In the genomic region with DNA sequence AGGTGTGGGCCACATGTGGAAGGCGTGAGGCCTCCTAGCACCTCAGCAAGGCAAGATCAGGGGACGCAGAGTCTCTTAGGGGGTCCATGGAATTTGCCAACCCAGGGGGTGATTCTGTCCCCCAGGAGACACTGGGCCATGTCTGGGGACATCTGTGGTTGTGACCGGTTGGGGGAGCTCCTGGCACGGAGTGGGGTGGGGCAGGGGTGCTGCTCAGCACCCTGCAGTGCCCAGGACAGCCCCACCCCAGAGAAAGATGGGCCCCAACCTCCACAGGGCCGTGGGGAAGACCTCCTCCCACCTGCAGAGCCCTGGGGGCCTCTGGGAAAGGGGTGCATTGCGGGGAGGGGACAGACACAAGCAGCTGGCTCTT, we compare ENCODE assay signal across 1 cellular context.
TF ChIP-seq lines count a peak whose summit lies in the region.

No MANE protein-coding gene starts in this region.

TF ChIP-seq in WTC11, 78 proteins besides CTCF, POLR2A, EP300 and RAD21 (continued from another document):
- TF ChIP-seq, protein P1, sequence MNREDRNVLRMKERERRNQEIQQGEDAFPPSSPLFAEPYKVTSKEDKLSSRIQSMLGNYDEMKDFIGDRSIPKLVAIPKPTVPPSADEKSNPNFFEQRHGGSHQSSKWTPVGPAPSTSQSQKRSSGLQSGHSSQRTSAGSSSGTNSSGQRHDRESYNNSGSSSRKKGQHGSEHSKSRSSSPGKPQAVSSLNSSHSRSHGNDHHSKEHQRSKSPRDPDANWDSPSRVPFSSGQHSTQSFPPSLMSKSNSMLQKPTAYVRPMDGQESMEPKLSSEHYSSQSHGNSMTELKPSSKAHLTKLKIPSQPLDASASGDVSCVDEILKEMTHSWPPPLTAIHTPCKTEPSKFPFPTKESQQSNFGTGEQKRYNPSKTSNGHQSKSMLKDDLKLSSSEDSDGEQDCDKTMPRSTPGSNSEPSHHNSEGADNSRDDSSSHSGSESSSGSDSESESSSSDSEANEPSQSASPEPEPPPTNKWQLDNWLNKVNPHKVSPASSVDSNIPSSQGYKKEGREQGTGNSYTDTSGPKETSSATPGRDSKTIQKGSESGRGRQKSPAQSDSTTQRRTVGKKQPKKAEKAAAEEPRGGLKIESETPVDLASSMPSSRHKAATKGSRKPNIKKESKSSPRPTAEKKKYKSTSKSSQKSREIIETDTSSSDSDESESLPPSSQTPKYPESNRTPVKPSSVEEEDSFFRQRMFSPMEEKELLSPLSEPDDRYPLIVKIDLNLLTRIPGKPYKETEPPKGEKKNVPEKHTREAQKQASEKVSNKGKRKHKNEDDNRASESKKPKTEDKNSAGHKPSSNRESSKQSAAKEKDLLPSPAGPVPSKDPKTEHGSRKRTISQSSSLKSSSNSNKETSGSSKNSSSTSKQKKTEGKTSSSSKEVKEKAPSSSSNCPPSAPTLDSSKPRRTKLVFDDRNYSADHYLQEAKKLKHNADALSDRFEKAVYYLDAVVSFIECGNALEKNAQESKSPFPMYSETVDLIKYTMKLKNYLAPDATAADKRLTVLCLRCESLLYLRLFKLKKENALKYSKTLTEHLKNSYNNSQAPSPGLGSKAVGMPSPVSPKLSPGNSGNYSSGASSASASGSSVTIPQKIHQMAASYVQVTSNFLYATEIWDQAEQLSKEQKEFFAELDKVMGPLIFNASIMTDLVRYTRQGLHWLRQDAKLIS (CRISPR knock-in tag; IDR thresholded peaks at IDR 0.05; ENCODE audit: borderline replicate concordance) = no peak
- TF ChIP-seq, protein P2, sequence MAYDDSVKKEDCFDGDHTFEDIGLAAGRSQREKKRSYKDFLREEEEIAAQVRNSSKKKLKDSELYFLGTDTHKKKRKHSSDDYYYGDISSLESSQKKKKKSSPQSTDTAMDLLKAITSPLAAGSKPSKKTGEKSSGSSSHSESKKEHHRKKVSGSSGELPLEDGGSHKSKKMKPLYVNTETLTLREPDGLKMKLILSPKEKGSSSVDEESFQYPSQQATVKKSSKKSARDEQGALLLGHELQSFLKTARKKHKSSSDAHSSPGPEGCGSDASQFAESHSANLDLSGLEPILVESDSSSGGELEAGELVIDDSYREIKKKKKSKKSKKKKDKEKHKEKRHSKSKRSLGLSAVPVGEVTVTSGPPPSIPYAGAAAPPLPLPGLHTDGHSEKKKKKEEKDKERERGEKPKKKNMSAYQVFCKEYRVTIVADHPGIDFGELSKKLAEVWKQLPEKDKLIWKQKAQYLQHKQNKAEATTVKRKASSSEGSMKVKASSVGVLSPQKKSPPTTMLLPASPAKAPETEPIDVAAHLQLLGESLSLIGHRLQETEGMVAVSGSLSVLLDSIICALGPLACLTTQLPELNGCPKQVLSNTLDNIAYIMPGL (CRISPR knock-in tag; IDR thresholded peaks at IDR 0.05) = no peak
- TF ChIP-seq, protein P3, sequence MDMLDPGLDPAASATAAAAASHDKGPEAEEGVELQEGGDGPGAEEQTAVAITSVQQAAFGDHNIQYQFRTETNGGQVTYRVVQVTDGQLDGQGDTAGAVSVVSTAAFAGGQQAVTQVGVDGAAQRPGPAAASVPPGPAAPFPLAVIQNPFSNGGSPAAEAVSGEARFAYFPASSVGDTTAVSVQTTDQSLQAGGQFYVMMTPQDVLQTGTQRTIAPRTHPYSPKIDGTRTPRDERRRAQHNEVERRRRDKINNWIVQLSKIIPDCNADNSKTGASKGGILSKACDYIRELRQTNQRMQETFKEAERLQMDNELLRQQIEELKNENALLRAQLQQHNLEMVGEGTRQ (CRISPR knock-in tag; IDR thresholded peaks at IDR 0.05) = no peak
- no peak for TF ChIP-seq GTF2I (CRISPR knock-in tag; conservative IDR thresholded peaks at IDR 0.05)
- no peak for TF ChIP-seq CBFB (CRISPR knock-in tag; IDR thresholded peaks at IDR 0.05; ENCODE audit: low read depth)
- no peak for TF ChIP-seq ZNF416 (CRISPR knock-in tag; IDR thresholded peaks at IDR 0.05)
- TF ChIP-seq ETV6 (CRISPR knock-in tag; IDR thresholded peaks at IDR 0.05) = no peak
- TF ChIP-seq ZNF263 (CRISPR knock-in tag; IDR thresholded peaks at IDR 0.05; ENCODE audit: low read depth) = no peak
- no peak for TF ChIP-seq FOXJ3 (CRISPR knock-in tag; IDR thresholded peaks at IDR 0.05; ENCODE audit: borderline replicate concordance)
- no peak for TF ChIP-seq SMAD4 (CRISPR knock-in tag; IDR thresholded peaks at IDR 0.05)
- TF ChIP-seq GRHL2 (CRISPR knock-in tag; IDR thresholded peaks at IDR 0.05; ENCODE audit: insufficient replicate concordance, severe bottlenecking) = no peak
- TF ChIP-seq, protein P4, sequence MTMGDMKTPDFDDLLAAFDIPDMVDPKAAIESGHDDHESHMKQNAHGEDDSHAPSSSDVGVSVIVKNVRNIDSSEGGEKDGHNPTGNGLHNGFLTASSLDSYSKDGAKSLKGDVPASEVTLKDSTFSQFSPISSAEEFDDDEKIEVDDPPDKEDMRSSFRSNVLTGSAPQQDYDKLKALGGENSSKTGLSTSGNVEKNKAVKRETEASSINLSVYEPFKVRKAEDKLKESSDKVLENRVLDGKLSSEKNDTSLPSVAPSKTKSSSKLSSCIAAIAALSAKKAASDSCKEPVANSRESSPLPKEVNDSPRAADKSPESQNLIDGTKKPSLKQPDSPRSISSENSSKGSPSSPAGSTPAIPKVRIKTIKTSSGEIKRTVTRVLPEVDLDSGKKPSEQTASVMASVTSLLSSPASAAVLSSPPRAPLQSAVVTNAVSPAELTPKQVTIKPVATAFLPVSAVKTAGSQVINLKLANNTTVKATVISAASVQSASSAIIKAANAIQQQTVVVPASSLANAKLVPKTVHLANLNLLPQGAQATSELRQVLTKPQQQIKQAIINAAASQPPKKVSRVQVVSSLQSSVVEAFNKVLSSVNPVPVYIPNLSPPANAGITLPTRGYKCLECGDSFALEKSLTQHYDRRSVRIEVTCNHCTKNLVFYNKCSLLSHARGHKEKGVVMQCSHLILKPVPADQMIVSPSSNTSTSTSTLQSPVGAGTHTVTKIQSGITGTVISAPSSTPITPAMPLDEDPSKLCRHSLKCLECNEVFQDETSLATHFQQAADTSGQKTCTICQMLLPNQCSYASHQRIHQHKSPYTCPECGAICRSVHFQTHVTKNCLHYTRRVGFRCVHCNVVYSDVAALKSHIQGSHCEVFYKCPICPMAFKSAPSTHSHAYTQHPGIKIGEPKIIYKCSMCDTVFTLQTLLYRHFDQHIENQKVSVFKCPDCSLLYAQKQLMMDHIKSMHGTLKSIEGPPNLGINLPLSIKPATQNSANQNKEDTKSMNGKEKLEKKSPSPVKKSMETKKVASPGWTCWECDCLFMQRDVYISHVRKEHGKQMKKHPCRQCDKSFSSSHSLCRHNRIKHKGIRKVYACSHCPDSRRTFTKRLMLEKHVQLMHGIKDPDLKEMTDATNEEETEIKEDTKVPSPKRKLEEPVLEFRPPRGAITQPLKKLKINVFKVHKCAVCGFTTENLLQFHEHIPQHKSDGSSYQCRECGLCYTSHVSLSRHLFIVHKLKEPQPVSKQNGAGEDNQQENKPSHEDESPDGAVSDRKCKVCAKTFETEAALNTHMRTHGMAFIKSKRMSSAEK (CRISPR knock-in tag; IDR thresholded peaks at IDR 0.05; ENCODE audit: borderline replicate concordance) = no peak
- no peak for TF ChIP-seq TP53 (CRISPR knock-in tag; IDR thresholded peaks at IDR 0.05)
- TF ChIP-seq, protein P5, sequence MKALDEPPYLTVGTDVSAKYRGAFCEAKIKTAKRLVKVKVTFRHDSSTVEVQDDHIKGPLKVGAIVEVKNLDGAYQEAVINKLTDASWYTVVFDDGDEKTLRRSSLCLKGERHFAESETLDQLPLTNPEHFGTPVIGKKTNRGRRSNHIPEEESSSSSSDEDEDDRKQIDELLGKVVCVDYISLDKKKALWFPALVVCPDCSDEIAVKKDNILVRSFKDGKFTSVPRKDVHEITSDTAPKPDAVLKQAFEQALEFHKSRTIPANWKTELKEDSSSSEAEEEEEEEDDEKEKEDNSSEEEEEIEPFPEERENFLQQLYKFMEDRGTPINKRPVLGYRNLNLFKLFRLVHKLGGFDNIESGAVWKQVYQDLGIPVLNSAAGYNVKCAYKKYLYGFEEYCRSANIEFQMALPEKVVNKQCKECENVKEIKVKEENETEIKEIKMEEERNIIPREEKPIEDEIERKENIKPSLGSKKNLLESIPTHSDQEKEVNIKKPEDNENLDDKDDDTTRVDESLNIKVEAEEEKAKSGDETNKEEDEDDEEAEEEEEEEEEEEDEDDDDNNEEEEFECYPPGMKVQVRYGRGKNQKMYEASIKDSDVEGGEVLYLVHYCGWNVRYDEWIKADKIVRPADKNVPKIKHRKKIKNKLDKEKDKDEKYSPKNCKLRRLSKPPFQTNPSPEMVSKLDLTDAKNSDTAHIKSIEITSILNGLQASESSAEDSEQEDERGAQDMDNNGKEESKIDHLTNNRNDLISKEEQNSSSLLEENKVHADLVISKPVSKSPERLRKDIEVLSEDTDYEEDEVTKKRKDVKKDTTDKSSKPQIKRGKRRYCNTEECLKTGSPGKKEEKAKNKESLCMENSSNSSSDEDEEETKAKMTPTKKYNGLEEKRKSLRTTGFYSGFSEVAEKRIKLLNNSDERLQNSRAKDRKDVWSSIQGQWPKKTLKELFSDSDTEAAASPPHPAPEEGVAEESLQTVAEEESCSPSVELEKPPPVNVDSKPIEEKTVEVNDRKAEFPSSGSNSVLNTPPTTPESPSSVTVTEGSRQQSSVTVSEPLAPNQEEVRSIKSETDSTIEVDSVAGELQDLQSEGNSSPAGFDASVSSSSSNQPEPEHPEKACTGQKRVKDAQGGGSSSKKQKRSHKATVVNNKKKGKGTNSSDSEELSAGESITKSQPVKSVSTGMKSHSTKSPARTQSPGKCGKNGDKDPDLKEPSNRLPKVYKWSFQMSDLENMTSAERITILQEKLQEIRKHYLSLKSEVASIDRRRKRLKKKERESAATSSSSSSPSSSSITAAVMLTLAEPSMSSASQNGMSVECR (CRISPR knock-in tag; IDR thresholded peaks at IDR 0.05; ENCODE audit: borderline replicate concordance) = no peak
